8 cellular contexts compared by ENCODE assay signal in the genomic region with DNA sequence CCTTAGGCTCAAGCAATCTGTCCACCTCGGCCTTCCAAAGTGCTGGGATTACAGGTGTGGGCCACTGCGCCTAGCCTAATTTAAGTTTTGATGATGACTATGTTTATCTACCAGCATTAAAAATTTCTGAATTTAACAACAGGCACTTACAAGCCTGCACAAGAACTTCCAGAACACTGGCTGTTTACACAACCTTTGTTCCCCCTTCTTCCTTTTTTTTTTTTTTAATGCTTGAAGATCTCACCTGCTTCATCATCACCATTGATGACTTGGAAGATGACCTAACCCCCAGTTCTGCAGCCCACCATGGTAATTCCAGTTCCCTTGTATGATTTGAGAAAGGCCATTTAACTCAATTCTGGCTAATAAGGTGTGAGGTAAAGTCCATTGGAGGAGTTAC.
"Had no signal": no experiment of that assay in that cellular context is flagged by ENCODE, and none has a peak within 500 bp of the region (broad histone marks: within the 10 kb centered on the region; RNA-seq: fewer than 3 reads in every experiment).

No MANE protein-coding gene starts in this region.

- H3K27ac ChIP-seq: GM23248, HL-60 had no signal

- H3K9me3 ChIP-seq: HAP-1 had no signal

- FAIRE-seq: HepG2 had no signal

- DNase-seq: GM23248, GOT3, H7, HFFc6 had no signal

- H3K4me1 ChIP-seq: HAP-1 had no signal

- H3K36me3 ChIP-seq: HAP-1 had no signal

- ATAC-seq: HCT116, HepG2 had no signal

- H3K4me3 ChIP-seq: GM23248, HAP-1 had no signal

- H2AFZ ChIP-seq: GM23248 had no signal

- H3K9ac ChIP-seq: GM23248 had no signal
